ENCODE assay signal across 2 cellular contexts in the genomic region with DNA sequence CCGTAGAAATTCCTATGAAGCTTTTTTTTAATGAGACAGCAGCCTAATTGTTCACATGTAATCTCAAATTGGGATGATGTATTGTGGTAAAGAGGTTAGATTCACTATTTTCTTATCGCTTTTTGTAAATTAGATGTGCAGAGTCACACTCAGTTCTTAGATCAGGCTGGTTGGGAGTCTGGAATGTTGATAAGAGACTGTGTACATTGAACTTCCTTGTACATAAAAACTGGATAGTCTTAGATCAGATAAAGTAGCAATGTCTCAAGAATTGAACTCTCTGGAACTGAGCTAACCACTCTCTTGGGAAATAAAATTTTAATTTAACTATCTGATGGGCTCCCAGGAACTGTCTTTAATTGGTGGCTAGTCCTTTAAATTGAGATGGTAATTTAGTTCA.
TF ChIP-seq lines count a peak whose summit lies in the region.

No MANE protein-coding gene starts in this region.

TF ChIP-seq in GM23338, 12 proteins besides CTCF, POLR2A, EP300 and RAD21 (continued from another document):
- TF ChIP-seq, protein P1, sequence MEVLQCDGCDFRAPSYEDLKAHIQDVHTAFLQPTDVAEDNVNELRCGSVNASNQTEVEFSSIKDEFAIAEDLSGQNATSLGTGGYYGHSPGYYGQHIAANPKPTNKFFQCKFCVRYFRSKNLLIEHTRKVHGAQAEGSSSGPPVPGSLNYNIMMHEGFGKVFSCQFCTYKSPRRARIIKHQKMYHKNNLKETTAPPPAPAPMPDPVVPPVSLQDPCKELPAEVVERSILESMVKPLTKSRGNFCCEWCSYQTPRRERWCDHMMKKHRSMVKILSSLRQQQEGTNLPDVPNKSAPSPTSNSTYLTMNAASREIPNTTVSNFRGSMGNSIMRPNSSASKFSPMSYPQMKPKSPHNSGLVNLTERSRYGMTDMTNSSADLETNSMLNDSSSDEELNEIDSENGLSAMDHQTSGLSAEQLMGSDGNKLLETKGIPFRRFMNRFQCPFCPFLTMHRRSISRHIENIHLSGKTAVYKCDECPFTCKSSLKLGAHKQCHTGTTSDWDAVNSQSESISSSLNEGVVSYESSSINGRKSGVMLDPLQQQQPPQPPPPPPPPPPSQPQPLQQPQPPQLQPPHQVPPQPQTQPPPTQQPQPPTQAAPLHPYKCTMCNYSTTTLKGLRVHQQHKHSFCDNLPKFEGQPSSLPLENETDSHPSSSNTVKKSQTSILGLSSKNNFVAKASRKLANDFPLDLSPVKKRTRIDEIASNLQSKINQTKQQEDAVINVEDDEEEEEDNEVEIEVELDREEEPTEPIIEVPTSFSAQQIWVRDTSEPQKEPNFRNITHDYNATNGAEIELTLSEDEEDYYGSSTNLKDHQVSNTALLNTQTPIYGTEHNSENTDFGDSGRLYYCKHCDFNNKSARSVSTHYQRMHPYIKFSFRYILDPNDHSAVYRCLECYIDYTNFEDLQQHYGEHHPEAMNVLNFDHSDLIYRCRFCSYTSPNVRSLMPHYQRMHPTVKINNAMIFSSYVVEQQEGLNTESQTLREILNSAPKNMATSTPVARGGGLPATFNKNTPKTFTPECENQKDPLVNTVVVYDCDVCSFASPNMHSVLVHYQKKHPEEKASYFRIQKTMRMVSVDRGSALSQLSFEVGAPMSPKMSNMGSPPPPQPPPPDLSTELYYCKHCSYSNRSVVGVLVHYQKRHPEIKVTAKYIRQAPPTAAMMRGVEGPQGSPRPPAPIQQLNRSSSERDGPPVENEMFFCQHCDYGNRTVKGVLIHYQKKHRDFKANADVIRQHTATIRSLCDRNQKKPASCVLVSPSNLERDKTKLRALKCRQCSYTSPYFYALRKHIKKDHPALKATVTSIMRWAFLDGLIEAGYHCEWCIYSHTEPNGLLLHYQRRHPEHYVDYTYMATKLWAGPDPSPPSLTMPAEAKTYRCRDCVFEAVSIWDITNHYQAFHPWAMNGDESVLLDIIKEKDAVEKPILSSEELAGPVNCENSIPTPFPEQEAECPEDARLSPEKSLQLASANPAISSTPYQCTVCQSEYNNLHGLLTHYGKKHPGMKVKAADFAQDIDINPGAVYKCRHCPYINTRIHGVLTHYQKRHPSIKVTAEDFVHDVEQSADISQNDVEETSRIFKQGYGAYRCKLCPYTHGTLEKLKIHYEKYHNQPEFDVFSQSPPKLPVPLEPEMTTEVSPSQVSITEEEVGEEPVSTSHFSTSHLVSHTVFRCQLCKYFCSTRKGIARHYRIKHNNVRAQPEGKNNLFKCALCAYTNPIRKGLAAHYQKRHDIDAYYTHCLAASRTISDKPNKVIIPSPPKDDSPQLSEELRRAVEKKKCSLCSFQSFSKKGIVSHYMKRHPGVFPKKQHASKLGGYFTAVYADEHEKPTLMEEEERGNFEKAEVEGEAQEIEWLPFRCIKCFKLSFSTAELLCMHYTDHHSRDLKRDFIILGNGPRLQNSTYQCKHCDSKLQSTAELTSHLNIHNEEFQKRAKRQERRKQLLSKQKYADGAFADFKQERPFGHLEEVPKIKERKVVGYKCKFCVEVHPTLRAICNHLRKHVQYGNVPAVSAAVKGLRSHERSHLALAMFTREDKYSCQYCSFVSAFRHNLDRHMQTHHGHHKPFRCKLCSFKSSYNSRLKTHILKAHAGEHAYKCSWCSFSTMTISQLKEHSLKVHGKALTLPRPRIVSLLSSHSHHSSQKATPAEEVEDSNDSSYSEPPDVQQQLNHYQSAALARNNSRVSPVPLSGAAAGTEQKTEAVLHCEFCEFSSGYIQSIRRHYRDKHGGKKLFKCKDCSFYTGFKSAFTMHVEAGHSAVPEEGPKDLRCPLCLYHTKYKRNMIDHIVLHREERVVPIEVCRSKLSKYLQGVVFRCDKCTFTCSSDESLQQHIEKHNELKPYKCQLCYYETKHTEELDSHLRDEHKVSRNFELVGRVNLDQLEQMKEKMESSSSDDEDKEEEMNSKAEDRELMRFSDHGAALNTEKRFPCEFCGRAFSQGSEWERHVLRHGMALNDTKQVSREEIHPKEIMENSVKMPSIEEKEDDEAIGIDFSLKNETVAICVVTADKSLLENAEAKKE (CRISPR knock-in tag; IDR thresholded peaks at IDR 0.05): no peak
- TF ChIP-seq ZNF331 (CRISPR knock-in tag; IDR thresholded peaks at IDR 0.05; ENCODE audit: low read depth) (no peak), STAT1 (IDR thresholded peaks at IDR 0.05; ENCODE audit: unreplicated experiment) (no peak)
- TF ChIP-seq, protein P2, sequence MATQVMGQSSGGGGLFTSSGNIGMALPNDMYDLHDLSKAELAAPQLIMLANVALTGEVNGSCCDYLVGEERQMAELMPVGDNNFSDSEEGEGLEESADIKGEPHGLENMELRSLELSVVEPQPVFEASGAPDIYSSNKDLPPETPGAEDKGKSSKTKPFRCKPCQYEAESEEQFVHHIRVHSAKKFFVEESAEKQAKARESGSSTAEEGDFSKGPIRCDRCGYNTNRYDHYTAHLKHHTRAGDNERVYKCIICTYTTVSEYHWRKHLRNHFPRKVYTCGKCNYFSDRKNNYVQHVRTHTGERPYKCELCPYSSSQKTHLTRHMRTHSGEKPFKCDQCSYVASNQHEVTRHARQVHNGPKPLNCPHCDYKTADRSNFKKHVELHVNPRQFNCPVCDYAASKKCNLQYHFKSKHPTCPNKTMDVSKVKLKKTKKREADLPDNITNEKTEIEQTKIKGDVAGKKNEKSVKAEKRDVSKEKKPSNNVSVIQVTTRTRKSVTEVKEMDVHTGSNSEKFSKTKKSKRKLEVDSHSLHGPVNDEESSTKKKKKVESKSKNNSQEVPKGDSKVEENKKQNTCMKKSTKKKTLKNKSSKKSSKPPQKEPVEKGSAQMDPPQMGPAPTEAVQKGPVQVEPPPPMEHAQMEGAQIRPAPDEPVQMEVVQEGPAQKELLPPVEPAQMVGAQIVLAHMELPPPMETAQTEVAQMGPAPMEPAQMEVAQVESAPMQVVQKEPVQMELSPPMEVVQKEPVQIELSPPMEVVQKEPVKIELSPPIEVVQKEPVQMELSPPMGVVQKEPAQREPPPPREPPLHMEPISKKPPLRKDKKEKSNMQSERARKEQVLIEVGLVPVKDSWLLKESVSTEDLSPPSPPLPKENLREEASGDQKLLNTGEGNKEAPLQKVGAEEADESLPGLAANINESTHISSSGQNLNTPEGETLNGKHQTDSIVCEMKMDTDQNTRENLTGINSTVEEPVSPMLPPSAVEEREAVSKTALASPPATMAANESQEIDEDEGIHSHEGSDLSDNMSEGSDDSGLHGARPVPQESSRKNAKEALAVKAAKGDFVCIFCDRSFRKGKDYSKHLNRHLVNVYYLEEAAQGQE (IDR thresholded peaks at IDR 0.05; ENCODE audit: unreplicated experiment): no peak

TF ChIP-seq in K562, 482 proteins besides CTCF, POLR2A, EP300 and RAD21 (continued from another document and continues in another):
- TF ChIP-seq ZNF239 (CRISPR knock-in tag; IDR thresholded peaks at IDR 0.05): no peak
- TF ChIP-seq TEAD4 (IDR thresholded peaks at IDR 0.05; ENCODE audit: low read length): peak; percentile 62
- no peak for TF ChIP-seq TEAD4 (CRISPR knock-in tag; IDR thresholded peaks at IDR 0.05; ENCODE audit: borderline replicate concordance)
- no peak for TF ChIP-seq ZNF212 (CRISPR knock-in tag; IDR thresholded peaks at IDR 0.05)
- no peak for TF ChIP-seq ZNF146 (CRISPR knock-in tag; IDR thresholded peaks at IDR 0.05; ENCODE audit: unreplicated experiment)
- no peak for TF ChIP-seq MAFG (tag; conservative IDR thresholded peaks at IDR 0.05)
- TF ChIP-seq, protein P3, sequence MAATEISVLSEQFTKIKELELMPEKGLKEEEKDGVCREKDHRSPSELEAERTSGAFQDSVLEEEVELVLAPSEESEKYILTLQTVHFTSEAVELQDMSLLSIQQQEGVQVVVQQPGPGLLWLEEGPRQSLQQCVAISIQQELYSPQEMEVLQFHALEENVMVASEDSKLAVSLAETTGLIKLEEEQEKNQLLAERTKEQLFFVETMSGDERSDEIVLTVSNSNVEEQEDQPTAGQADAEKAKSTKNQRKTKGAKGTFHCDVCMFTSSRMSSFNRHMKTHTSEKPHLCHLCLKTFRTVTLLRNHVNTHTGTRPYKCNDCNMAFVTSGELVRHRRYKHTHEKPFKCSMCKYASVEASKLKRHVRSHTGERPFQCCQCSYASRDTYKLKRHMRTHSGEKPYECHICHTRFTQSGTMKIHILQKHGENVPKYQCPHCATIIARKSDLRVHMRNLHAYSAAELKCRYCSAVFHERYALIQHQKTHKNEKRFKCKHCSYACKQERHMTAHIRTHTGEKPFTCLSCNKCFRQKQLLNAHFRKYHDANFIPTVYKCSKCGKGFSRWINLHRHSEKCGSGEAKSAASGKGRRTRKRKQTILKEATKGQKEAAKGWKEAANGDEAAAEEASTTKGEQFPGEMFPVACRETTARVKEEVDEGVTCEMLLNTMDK (IDR thresholded peaks at IDR 0.05; ENCODE audit: borderline replicate concordance, insufficient read depth, low read depth, low read length, poor library complexity, severe bottlenecking): no peak
- no peak for TF ChIP-seq NELFE (IDR thresholded peaks at IDR 0.05; ENCODE audit: insufficient read depth, insufficient read length)
- TF ChIP-seq POLR2B (IDR thresholded peaks at IDR 0.05; ENCODE audit: low read depth, partially characterized antibody): no peak
- TF ChIP-seq, protein P4, sequence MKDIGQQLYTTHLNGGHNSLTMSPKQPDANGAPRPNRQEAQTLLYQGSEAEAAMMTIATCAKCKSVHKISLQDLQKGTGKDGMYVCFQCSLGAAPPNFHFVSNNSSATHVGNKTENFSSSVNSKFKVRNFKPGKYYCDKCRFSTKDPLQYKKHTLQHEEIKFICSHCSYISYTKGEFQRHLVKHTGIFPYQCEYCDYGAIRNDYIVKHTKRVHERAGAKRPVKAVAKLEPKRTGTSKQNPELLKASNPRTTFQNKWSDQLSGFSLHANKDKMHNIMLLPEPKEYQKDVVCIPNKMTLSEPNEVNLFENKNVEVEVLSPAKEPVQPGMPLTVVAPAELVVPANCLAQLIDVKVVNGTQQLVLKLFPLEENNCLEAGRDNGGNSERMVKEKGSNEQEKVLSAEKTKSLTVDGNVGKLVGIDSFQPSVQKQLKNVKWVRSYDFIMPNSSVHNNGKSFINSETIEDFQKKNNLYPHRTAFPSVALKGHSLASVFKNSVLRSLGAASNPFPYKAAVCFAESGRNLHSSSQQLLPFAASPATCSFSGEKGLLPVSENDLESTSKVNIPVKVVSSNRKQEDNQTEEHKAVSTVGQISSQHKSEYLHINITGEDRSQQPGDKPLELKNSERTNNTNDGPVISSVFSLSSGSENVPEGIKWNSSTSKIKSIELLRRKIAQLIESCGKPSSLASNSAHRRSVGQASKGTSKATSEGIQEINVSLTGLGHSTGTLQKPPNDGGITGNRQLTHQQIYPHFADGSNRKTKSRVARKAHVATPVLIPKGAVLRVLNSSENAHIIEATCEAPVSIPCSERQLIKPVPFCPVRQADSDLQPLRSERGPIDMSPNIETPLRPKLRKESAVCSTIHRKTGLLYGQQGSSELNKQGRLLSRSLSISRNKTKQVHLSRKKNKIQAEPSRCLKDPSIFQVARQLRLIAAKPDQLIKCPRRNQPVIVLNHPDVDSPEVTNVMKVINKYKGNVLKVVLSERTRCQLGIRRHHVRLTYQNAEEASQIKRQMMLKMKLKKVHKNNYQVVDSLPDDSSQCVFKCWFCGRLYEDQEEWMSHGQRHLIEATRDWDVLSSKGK (CRISPR knock-in tag; IDR thresholded peaks at IDR 0.05): no peak
- TF ChIP-seq, protein P5, sequence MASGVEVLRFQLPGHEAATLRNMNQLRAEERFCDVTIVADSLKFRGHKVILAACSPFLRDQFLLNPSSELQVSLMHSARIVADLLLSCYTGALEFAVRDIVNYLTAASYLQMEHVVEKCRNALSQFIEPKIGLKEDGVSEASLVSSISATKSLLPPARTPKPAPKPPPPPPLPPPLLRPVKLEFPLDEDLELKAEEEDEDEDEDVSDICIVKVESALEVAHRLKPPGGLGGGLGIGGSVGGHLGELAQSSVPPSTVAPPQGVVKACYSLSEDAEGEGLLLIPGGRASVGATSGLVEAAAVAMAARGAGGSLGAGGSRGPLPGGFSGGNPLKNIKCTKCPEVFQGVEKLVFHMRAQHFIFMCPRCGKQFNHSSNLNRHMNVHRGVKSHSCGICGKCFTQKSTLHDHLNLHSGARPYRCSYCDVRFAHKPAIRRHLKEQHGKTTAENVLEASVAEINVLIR (CRISPR knock-in tag; IDR thresholded peaks at IDR 0.05): no peak
- TF ChIP-seq ZNF324 (CRISPR knock-in tag; IDR thresholded peaks at IDR 0.05): no peak
- TF ChIP-seq ZNF77 (CRISPR knock-in tag; IDR thresholded peaks at IDR 0.05): no peak
- peak in 1 of 2 experiments; percentile 54; a peak in 2 of 4 replicates for TF ChIP-seq FOXA3 (CRISPR knock-in tag; conservative IDR thresholded peaks at IDR 0.05 in 1 of 2, IDR thresholded peaks at IDR 0.05 in 1 of 2)
- TF ChIP-seq BRF1 (IDR thresholded peaks at IDR 0.05; ENCODE audit: borderline replicate concordance, extremely low read depth, insufficient read length): no peak
- peak; percentile 67; the same call in 1 of the 2 replicates for TF ChIP-seq SMARCA4 (IDR thresholded peaks at IDR 0.05)
- peak; percentile 48; the same call in 1 of the 2 replicates for TF ChIP-seq SOX6 (IDR thresholded peaks at IDR 0.05)
- TF ChIP-seq, protein P6, sequence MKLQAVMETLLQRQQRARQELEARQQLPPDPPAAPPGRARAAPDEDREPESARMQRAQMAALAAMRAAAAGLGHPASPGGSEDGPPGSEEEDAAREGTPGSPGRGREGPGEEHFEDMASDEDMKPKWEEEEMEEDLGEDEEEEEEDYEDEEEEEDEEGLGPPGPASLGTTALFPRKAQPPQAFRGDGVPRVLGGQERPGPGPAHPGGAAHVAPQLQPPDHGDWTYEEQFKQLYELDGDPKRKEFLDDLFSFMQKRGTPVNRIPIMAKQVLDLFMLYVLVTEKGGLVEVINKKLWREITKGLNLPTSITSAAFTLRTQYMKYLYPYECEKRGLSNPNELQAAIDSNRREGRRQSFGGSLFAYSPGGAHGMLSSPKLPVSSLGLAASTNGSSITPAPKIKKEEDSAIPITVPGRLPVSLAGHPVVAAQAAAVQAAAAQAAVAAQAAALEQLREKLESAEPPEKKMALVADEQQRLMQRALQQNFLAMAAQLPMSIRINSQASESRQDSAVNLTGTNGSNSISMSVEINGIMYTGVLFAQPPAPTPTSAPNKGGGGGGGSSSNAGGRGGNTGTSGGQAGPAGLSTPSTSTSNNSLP (IDR thresholded peaks at IDR 0.05; ENCODE audit: borderline replicate concordance, low read depth, low read length): peak; percentile 74; the same call in 1 of the 2 replicates
- TF ChIP-seq KDM1A (IDR thresholded peaks at IDR 0.05): 0 out of 4 replicates have a peak, but pooled peaks have one; percentile 18 to 36
- no peak for TF ChIP-seq RBM15 (IDR thresholded peaks at IDR 0.05; ENCODE audit: insufficient read depth, low read length)
- TF ChIP-seq POLR2H (tag; IDR thresholded peaks at IDR 0.05; ENCODE audit: low read depth): no peak
- TF ChIP-seq, protein P7, sequence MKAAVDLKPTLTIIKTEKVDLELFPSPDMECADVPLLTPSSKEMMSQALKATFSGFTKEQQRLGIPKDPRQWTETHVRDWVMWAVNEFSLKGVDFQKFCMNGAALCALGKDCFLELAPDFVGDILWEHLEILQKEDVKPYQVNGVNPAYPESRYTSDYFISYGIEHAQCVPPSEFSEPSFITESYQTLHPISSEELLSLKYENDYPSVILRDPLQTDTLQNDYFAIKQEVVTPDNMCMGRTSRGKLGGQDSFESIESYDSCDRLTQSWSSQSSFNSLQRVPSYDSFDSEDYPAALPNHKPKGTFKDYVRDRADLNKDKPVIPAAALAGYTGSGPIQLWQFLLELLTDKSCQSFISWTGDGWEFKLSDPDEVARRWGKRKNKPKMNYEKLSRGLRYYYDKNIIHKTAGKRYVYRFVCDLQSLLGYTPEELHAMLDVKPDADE (conservative IDR thresholded peaks at IDR 0.05; ENCODE audit: control insufficient read depth, low read depth, low read length): no peak
- TF ChIP-seq CREB1 (IDR thresholded peaks at IDR 0.05): no peak
- no peak for TF ChIP-seq CREB1 (CRISPR knock-in tag; IDR thresholded peaks at IDR 0.05)
- TF ChIP-seq, protein P8, sequence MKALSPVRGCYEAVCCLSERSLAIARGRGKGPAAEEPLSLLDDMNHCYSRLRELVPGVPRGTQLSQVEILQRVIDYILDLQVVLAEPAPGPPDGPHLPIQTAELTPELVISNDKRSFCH (CRISPR knock-in tag; IDR thresholded peaks at IDR 0.05): no peak
- TF ChIP-seq, protein P8 (tag; IDR thresholded peaks at IDR 0.05): no peak
- no peak for TF ChIP-seq PTTG1 (tag; IDR thresholded peaks at IDR 0.05; ENCODE audit: low read depth)
